ENCODE assay signal across 1 cellular context in the genomic region with DNA sequence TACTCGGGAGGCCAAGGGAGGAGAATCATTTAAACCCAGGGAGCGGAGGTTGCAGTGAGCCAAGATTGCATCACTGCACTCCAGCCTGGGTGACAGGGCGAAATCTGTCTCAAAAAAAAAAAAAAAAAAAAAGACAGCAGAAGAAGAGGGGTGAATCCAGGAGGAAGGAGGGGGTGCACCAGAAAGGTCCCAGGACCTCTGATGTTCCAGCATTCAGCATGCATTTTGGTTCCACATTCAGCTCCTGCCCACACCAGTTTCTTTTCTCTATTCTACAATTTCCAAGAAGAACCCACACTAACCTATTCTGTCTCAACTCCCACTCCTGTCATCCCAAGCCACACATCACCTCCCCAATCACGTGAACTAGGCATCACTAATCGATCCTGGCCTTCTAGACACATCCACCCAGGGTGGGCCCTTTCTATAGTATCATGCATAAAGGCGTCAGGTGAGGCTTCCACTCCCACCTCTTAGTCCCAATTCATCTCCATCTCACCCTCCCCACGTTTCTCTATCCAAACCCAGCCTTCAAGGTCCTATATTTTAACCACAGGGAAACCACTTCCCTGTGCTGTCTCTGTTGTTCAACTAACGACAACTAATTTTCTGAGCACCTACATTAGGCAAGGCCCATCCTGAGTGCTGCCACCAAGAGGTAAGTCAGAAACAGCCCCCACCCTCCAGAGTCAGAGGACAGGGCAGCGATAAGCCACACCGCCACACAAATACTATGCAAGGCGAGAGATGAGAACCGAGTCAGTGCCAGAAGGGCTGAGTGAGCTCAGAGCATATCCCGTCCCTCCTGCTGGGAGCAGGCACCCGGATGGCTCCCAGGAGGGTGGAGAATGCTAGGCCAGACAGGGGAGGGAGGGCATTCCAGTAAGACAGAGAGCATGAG.
TF ChIP-seq lines count a peak whose summit lies in the region.

No MANE protein-coding gene starts in this region.

TF ChIP-seq in GM23338, 12 proteins besides CTCF, POLR2A, EP300 and RAD21 (continued from another document):
- TF ChIP-seq, protein P1, sequence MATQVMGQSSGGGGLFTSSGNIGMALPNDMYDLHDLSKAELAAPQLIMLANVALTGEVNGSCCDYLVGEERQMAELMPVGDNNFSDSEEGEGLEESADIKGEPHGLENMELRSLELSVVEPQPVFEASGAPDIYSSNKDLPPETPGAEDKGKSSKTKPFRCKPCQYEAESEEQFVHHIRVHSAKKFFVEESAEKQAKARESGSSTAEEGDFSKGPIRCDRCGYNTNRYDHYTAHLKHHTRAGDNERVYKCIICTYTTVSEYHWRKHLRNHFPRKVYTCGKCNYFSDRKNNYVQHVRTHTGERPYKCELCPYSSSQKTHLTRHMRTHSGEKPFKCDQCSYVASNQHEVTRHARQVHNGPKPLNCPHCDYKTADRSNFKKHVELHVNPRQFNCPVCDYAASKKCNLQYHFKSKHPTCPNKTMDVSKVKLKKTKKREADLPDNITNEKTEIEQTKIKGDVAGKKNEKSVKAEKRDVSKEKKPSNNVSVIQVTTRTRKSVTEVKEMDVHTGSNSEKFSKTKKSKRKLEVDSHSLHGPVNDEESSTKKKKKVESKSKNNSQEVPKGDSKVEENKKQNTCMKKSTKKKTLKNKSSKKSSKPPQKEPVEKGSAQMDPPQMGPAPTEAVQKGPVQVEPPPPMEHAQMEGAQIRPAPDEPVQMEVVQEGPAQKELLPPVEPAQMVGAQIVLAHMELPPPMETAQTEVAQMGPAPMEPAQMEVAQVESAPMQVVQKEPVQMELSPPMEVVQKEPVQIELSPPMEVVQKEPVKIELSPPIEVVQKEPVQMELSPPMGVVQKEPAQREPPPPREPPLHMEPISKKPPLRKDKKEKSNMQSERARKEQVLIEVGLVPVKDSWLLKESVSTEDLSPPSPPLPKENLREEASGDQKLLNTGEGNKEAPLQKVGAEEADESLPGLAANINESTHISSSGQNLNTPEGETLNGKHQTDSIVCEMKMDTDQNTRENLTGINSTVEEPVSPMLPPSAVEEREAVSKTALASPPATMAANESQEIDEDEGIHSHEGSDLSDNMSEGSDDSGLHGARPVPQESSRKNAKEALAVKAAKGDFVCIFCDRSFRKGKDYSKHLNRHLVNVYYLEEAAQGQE (IDR thresholded peaks at IDR 0.05; ENCODE audit: unreplicated experiment): no peak
- no peak for TF ChIP-seq STAT1 (IDR thresholded peaks at IDR 0.05; ENCODE audit: unreplicated experiment)
- no peak for TF ChIP-seq POLR2AphosphoS5 (IDR thresholded peaks at IDR 0.05; ENCODE audit: low read depth)
- TF ChIP-seq CREB1 (CRISPR knock-in tag; IDR thresholded peaks at IDR 0.05; ENCODE audit: low read depth): no peak
- TF ChIP-seq, protein P2, sequence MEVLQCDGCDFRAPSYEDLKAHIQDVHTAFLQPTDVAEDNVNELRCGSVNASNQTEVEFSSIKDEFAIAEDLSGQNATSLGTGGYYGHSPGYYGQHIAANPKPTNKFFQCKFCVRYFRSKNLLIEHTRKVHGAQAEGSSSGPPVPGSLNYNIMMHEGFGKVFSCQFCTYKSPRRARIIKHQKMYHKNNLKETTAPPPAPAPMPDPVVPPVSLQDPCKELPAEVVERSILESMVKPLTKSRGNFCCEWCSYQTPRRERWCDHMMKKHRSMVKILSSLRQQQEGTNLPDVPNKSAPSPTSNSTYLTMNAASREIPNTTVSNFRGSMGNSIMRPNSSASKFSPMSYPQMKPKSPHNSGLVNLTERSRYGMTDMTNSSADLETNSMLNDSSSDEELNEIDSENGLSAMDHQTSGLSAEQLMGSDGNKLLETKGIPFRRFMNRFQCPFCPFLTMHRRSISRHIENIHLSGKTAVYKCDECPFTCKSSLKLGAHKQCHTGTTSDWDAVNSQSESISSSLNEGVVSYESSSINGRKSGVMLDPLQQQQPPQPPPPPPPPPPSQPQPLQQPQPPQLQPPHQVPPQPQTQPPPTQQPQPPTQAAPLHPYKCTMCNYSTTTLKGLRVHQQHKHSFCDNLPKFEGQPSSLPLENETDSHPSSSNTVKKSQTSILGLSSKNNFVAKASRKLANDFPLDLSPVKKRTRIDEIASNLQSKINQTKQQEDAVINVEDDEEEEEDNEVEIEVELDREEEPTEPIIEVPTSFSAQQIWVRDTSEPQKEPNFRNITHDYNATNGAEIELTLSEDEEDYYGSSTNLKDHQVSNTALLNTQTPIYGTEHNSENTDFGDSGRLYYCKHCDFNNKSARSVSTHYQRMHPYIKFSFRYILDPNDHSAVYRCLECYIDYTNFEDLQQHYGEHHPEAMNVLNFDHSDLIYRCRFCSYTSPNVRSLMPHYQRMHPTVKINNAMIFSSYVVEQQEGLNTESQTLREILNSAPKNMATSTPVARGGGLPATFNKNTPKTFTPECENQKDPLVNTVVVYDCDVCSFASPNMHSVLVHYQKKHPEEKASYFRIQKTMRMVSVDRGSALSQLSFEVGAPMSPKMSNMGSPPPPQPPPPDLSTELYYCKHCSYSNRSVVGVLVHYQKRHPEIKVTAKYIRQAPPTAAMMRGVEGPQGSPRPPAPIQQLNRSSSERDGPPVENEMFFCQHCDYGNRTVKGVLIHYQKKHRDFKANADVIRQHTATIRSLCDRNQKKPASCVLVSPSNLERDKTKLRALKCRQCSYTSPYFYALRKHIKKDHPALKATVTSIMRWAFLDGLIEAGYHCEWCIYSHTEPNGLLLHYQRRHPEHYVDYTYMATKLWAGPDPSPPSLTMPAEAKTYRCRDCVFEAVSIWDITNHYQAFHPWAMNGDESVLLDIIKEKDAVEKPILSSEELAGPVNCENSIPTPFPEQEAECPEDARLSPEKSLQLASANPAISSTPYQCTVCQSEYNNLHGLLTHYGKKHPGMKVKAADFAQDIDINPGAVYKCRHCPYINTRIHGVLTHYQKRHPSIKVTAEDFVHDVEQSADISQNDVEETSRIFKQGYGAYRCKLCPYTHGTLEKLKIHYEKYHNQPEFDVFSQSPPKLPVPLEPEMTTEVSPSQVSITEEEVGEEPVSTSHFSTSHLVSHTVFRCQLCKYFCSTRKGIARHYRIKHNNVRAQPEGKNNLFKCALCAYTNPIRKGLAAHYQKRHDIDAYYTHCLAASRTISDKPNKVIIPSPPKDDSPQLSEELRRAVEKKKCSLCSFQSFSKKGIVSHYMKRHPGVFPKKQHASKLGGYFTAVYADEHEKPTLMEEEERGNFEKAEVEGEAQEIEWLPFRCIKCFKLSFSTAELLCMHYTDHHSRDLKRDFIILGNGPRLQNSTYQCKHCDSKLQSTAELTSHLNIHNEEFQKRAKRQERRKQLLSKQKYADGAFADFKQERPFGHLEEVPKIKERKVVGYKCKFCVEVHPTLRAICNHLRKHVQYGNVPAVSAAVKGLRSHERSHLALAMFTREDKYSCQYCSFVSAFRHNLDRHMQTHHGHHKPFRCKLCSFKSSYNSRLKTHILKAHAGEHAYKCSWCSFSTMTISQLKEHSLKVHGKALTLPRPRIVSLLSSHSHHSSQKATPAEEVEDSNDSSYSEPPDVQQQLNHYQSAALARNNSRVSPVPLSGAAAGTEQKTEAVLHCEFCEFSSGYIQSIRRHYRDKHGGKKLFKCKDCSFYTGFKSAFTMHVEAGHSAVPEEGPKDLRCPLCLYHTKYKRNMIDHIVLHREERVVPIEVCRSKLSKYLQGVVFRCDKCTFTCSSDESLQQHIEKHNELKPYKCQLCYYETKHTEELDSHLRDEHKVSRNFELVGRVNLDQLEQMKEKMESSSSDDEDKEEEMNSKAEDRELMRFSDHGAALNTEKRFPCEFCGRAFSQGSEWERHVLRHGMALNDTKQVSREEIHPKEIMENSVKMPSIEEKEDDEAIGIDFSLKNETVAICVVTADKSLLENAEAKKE (CRISPR knock-in tag; IDR thresholded peaks at IDR 0.05): no peak
- TF ChIP-seq ZNF331 (CRISPR knock-in tag; IDR thresholded peaks at IDR 0.05; ENCODE audit: low read depth): no peak
- TF ChIP-seq EZH2 (IDR thresholded peaks at IDR 0.05; ENCODE audit: low read depth, unreplicated experiment): no peak
